ENCODE assay signal across 16 cellular contexts in genomic region chr2:134198006-134198634, GRCh38. TPM values are rescaled to one million over a fixed set of nuclear protein-coding genes. Genes with fewer than 3 reads are reported as not detected.
DNase-seq lines count a peak whose midpoint lies in the region; ATAC-seq and TF ChIP-seq lines count a peak whose summit lies in the region.
"Had no signal": no experiment of that assay in that cellular context is flagged by ENCODE, and none has a peak within 500 bp of the region (broad histone marks: within the 10 kb centered on the region; RNA-seq: fewer than 3 reads in every experiment).

No MANE protein-coding gene starts in this region.

- WGBS in esophagus muscularis mucosa: 86% methylated on average over 1 of the region's 1 CpG

- H3K27ac Mint-ChIP-seq in activated T-cell treated with anti-CD3 and anti-CD28 coated beads, Interleukin-2, amount 50 U/mL, for 24 hours: peak overlapping the region; percentile 87
- peak overlapping the region; percentile 94 for H3K27ac Mint-ChIP-seq in activated naive CD8-positive, alpha-beta T cell
- peak overlapping the region; percentile 76 for H3K27ac Mint-ChIP-seq in stimulated activated memory B cell treated with anti-CD40 and anti-IgM and Interleukin-4, amounts not matched to agents 10 μg/mL and 1 μg/mL and 100 μg/mL, for 72 hours
- no peak overlapping the region for H3K27ac Mint-ChIP-seq in Calu3 (ENCODE audit: unreplicated experiment)

- no peak for TF ChIP-seq EP300 in esophagus muscularis mucosa (IDR thresholded peaks at IDR 0.05)

- H3K4me3 ChIP-seq in HFF-Myc (replicated peaks; ENCODE audit: low read depth, low read length): no peak overlapping the region
- H3K4me3 ChIP-seq in esophagus muscularis mucosa: no peak overlapping the region
- H3K4me3 ChIP-seq: dorsolateral prefrontal cortex had no signal

- no peaks in the 10 kb centered on the region for H3K9me3 Mint-ChIP-seq in activated T-cell treated with anti-CD3 and anti-CD28 coated beads, Interleukin-2, amount 50 U/mL, for 24 hours
- H3K9me3 Mint-ChIP-seq in activated naive CD8-positive, alpha-beta T cell (ENCODE audit: low read depth): no peaks in the 10 kb centered on the region
- H3K9me3 Mint-ChIP-seq in stimulated activated memory B cell treated with anti-CD40 and anti-IgM and Interleukin-4, amounts not matched to agents 10 μg/mL and 1 μg/mL and 100 μg/mL, for 72 hours: no peaks in the 10 kb centered on the region
- no peaks in the 10 kb centered on the region for H3K9me3 Mint-ChIP-seq in Calu3 (ENCODE audit: low read depth, unreplicated experiment)

- ATAC-seq in stimulated activated memory B cell treated with anti-CD40 and anti-IgM and Interleukin-4, amounts not matched to agents 10 μg/mL and 1 μg/mL and 100 μg/mL, for 72 hours: peak; percentile 31
- ATAC-seq: foreskin keratinocyte had no signal

- no peaks in the 10 kb centered on the region for H3K36me3 ChIP-seq in esophagus muscularis mucosa

- TF ChIP-seq CTCF in HFF-Myc (IDR thresholded peaks at IDR 0.05; ENCODE audit: low read depth, low read length, missing control alignments) (no peak), Calu3 (IDR thresholded peaks at IDR 0.05; ENCODE audit: unreplicated experiment) (no peak), esophagus muscularis mucosa (IDR thresholded peaks at IDR 0.05) (no peak)

- no peaks in the 10 kb centered on the region for H3K36me3 Mint-ChIP-seq in activated T-cell treated with anti-CD3 and anti-CD28 coated beads, Interleukin-2, amount 50 U/mL, for 24 hours (ENCODE audit: low read depth)
- H3K36me3 Mint-ChIP-seq in activated naive CD8-positive, alpha-beta T cell: peaks cover 3% of the 10 kb centered on the region
- no peaks in the 10 kb centered on the region for H3K36me3 Mint-ChIP-seq in stimulated activated memory B cell treated with anti-CD40 and anti-IgM and Interleukin-4, amounts not matched to agents 10 μg/mL and 1 μg/mL and 100 μg/mL, for 72 hours
- no peaks in the 10 kb centered on the region for H3K36me3 Mint-ChIP-seq in Calu3 (ENCODE audit: insufficient read depth, unreplicated experiment)

- no peak for TF ChIP-seq POLR2A in esophagus muscularis mucosa (IDR thresholded peaks at IDR 0.05; ENCODE audit: low read depth)

- peaks cover 14 to 44% (median 25%) of the 10 kb centered on the region in 4 donors for H3K4me1 ChIP-seq in esophagus muscularis mucosa
- H3K4me1 ChIP-seq: foreskin keratinocyte had no signal

- peaks cover 88% of the 10 kb centered on the region for H3K4me1 Mint-ChIP-seq in activated T-cell treated with anti-CD3 and anti-CD28 coated beads, Interleukin-2, amount 50 U/mL, for 24 hours (ENCODE audit: low read depth)
- peaks cover 76% of the 10 kb centered on the region for H3K4me1 Mint-ChIP-seq in activated naive CD8-positive, alpha-beta T cell (ENCODE audit: low read depth)
- peaks cover 75% of the 10 kb centered on the region for H3K4me1 Mint-ChIP-seq in stimulated activated memory B cell treated with anti-CD40 and anti-IgM and Interleukin-4, amounts not matched to agents 10 μg/mL and 1 μg/mL and 100 μg/mL, for 72 hours
- peaks cover 40% of the 10 kb centered on the region for H3K4me1 Mint-ChIP-seq in Calu3 (ENCODE audit: low read depth, unreplicated experiment)

- BruUV-seq in Calu3 (replicated peaks; lab: Mats Ljungman, UMichigan): no TSS peak

- no peak for DNase-seq in activated T-cell treated with anti-CD3 and anti-CD28 coated beads, Interleukin-2, amount 50 U/mL, for 24 hours
- no peak for DNase-seq in activated T-cell treated with anti-CD3 and anti-CD28 coated beads, Interleukin-2, amount 50 U/mL, for 1 hour
- DNase-seq in HFF-Myc (ENCODE audit: extremely low read depth, low read depth) (peak; percentile 6), Calu3 (no peak), SW480 (ENCODE audit: low spot score) (no peak), esophagus muscularis mucosa (ENCODE audit: extremely low spot score) (no peak)
- DNase-seq: ACHN; activated CD8-positive, alpha-beta memory T cell treated with anti-CD3 and anti-CD28 coated beads for 24 hours; anterior cingulate cortex; dorsolateral prefrontal cortex; EL; foreskin keratinocyte; kidney; MV-4-11 had no signal

- intact Hi-C loops in Calu3 (cut with micrococcal nuclease; ENCODE audit: unreplicated experiment) (no loop called here), esophagus muscularis mucosa (cut with DNase I) (no loop called here)

- CTCF ChIA-PET in Calu3 (lab: Charles Lee): interaction anchor here (0.5 to 0.8 kb wide), 3 partner anchors 9 to 66 kb away, joined by 3 to 6 read pairs (median 4); no protein-coding TSS in a partner anchor

- peak overlapping the region; percentile 41 for H3K4me3 Mint-ChIP-seq in activated T-cell treated with anti-CD3 and anti-CD28 coated beads, Interleukin-2, amount 50 U/mL, for 24 hours
- H3K4me3 Mint-ChIP-seq in activated naive CD8-positive, alpha-beta T cell: peak overlapping the region; percentile 60
- no peak overlapping the region for H3K4me3 Mint-ChIP-seq in stimulated activated memory B cell treated with anti-CD40 and anti-IgM and Interleukin-4, amounts not matched to agents 10 μg/mL and 1 μg/mL and 100 μg/mL, for 72 hours
- H3K4me3 Mint-ChIP-seq in Calu3 (ENCODE audit: low read depth, unreplicated experiment): no peak overlapping the region

- no peaks in the 10 kb centered on the region for H3K9me3 ChIP-seq in esophagus muscularis mucosa

- H3K27me3 Mint-ChIP-seq in activated T-cell treated with anti-CD3 and anti-CD28 coated beads, Interleukin-2, amount 50 U/mL, for 24 hours: no peaks in the 10 kb centered on the region
- H3K27me3 Mint-ChIP-seq in activated naive CD8-positive, alpha-beta T cell: no peaks in the 10 kb centered on the region
- no peaks in the 10 kb centered on the region for H3K27me3 Mint-ChIP-seq in stimulated activated memory B cell treated with anti-CD40 and anti-IgM and Interleukin-4, amounts not matched to agents 10 μg/mL and 1 μg/mL and 100 μg/mL, for 72 hours
- H3K27me3 Mint-ChIP-seq in Calu3 (ENCODE audit: unreplicated experiment): no peaks in the 10 kb centered on the region

- no peaks in the 10 kb centered on the region for H3K27me3 ChIP-seq in esophagus muscularis mucosa
- H3K27me3 ChIP-seq: dorsolateral prefrontal cortex, foreskin keratinocyte had no signal

- H3K27ac ChIP-seq in esophagus muscularis mucosa (replicated peaks in 1 of 4): no peak overlapping the region
- H3K27ac ChIP-seq: foreskin keratinocyte had no signal

RNA-seq across cellular contexts. Expression of gene MGAT5, which starts 55.8 kb away (rescaled TPM):
- 112 and 129 TPM in 2 replicates for total RNA-seq in Calu3 (2022)
- 10 to 100 TPM; 47.4 to 56.4 (median 50.3) TPM for total RNA-seq in esophagus muscularis mucosa

Comparison
In these comparisons a context has a peak if more than half of its experiments do, and no peak if none do; other contexts are left out.
1. H3K4me3 Mint-ChIP-seq: peak in activated T-cell treated with anti-CD3 and anti-CD28 coated beads, Interleukin-2, amount 50 U/mL, for 24 hours (single experiment) and activated naive CD8-positive, alpha-beta T cell (single experiment); none in stimulated activated memory B cell treated with anti-CD40 and anti-IgM and Interleukin-4, amounts not matched to agents 10 μg/mL and 1 μg/mL and 100 μg/mL, for 72 hours (single experiment) and Calu3 (single experiment).